In the genomic region with DNA sequence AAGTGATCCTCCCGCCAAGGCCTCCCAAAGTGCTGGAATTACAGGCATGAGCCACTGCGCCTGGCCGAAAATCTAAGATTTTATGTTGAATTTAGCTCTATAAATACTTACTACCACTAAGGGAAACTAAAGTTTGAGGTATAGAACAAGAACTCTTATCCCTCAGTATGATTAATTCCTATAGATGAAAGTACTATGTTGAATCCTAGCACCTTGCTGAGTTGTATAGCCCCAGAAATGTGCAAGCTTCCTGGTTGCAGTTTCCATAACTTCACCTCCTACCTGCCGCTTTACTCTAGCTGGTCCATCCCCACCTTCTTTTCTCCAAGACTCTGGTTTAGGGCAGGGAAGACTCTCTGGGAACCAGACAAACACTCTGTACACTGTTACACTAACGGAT, we compare ENCODE assay signal across 20 cellular contexts.
"Had no signal": no experiment of that assay in that cellular context is flagged by ENCODE, and none has a peak within 500 bp of the region (broad histone marks: within the 10 kb centered on the region; RNA-seq: fewer than 3 reads in every experiment).

No MANE protein-coding gene starts in this region.

- H3K4me3 Mint-ChIP-seq: IgD-negative memory B cell had no signal

- H3K4me2 ChIP-seq: KMS-11 had no signal

- ATAC-seq: K562, SK-N-SH treated with all-trans-retinoic acid at 6 μM for 48 hours had no signal

- FAIRE-seq: K562 had no signal

- DNase-seq: Kasumi-1, MM.1S, NCI-H1092 treated with DMSO at 0.1 percent for 48 hours, NCI-H1436, NCI-H187, NCI-H2029, NCI-H2081 treated with DMSO at 0.1 percent for 48 hours, NCI-H2171, NCI-H226, NCI-H446, NCI-H510A, NCI-H524 treated with DMSO at 0.1 percent for 48 hours, NCI-H69, NCI-H774, SHP77 had no signal

- H3K4me3 ChIP-seq: K562 had no signal

- H3K27ac ChIP-seq: KMS-11, RWPE1 had no signal

- H3K9me3 Mint-ChIP-seq: IgD-negative memory B cell had no signal

- H3K9ac ChIP-seq: KMS-11 had no signal

- H3K27ac Mint-ChIP-seq: IgD-negative memory B cell had no signal
